ENCODE assay signal across 1 cellular context in the genomic region with DNA sequence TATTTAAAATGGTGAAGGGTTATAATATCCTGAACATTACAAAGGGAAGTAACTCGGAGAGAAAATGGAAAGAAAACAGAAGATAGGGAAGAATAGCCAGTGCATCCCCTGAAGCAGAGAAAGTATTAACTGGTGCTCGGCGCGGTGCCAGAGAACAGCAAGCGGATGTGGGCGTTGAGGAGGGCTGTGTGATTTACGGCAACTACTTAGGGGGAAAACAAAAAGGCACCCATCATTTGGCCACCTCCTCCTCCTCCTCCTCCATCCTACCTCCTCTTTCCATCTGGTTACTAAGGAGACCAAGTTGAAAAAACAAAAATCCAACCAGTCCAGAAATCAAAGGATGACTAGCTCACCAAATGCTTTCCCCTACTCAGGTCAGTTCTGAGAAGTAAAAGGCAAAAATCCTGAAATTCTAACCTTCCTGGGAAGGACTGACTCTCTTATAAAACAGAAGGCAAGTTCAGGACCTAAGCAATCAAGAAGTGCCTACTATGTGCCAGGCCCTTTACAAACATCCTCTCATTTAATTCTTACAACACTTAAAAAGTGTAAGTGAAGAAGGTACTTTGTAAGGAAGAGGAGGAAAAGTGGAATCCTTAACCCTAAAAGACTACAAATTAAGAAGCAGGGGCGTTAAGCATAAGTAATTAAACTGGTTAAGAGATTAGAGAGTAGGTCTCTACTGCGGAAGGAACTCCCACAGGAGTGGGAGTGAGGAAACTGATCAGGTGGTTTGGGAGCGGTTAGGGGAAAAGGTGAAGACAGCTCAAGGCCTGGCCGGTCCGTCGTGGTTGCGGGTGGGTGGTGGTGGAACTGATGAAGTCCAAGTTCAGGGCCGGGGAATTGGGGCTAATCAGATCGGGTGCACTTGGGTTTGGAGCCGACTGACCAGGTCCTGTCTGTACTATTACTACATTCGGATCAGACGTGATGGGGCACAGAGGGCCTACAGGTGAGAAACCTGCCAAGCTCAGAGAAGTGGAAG.
TF ChIP-seq lines count a peak whose summit lies in the region.

No MANE protein-coding gene starts in this region.

TF ChIP-seq in HEK293, 187 proteins besides CTCF, POLR2A, EP300 and RAD21 (continued from another document):
- TF ChIP-seq, protein P1, sequence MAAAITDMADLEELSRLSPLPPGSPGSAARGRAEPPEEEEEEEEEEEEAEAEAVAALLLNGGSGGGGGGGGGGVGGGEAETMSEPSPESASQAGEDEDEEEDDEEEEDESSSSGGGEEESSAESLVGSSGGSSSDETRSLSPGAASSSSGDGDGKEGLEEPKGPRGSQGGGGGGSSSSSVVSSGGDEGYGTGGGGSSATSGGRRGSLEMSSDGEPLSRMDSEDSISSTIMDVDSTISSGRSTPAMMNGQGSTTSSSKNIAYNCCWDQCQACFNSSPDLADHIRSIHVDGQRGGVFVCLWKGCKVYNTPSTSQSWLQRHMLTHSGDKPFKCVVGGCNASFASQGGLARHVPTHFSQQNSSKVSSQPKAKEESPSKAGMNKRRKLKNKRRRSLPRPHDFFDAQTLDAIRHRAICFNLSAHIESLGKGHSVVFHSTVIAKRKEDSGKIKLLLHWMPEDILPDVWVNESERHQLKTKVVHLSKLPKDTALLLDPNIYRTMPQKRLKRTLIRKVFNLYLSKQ (tag by site-specific recombination; IDR thresholded peaks at IDR 0.05; ENCODE audit: borderline replicate concordance), result no peak
- TF ChIP-seq, protein P2, sequence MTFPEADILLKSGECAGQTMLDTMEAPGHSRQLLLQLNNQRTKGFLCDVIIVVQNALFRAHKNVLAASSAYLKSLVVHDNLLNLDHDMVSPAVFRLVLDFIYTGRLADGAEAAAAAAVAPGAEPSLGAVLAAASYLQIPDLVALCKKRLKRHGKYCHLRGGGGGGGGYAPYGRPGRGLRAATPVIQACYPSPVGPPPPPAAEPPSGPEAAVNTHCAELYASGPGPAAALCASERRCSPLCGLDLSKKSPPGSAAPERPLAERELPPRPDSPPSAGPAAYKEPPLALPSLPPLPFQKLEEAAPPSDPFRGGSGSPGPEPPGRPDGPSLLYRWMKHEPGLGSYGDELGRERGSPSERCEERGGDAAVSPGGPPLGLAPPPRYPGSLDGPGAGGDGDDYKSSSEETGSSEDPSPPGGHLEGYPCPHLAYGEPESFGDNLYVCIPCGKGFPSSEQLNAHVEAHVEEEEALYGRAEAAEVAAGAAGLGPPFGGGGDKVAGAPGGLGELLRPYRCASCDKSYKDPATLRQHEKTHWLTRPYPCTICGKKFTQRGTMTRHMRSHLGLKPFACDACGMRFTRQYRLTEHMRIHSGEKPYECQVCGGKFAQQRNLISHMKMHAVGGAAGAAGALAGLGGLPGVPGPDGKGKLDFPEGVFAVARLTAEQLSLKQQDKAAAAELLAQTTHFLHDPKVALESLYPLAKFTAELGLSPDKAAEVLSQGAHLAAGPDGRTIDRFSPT (tag by site-specific recombination; IDR thresholded peaks at IDR 0.05), result no peak
- TF ChIP-seq ZNF23 (tag by site-specific recombination; IDR thresholded peaks at IDR 0.05; ENCODE audit: borderline replicate concordance) (no peak), ZNF792 (tag by site-specific recombination; IDR thresholded peaks at IDR 0.05) (no peak), GLIS1 (tag by site-specific recombination; IDR thresholded peaks at IDR 0.05) (peak; percentile 70), ZNF223 (tag by site-specific recombination; IDR thresholded peaks at IDR 0.05) (no peak), YY2 (tag by site-specific recombination; IDR thresholded peaks at IDR 0.05) (0 out of 2 replicates have a peak, but pooled peaks have one; percentile 10), ZNF76 (tag by site-specific recombination; IDR thresholded peaks at IDR 0.05; ENCODE audit: borderline replicate concordance, low read depth) (no peak), ZNF16 (tag by site-specific recombination; IDR thresholded peaks at IDR 0.05; ENCODE audit: low read depth) (no peak), KLF7 (tag by site-specific recombination; IDR thresholded peaks at IDR 0.05; ENCODE audit: borderline replicate concordance) (no peak), ZXDB (tag by site-specific recombination; IDR thresholded peaks at IDR 0.05) (0 out of 2 replicates have a peak, but pooled peaks have one; percentile 9), ZNF19 (tag by site-specific recombination; IDR thresholded peaks at IDR 0.05; ENCODE audit: low read depth) (no peak), ZSCAN23 (tag by site-specific recombination; IDR thresholded peaks at IDR 0.05) (no peak), ZNF791 (tag by site-specific recombination; IDR thresholded peaks at IDR 0.05) (no peak), ZNF211 (tag by site-specific recombination; IDR thresholded peaks at IDR 0.05; ENCODE audit: low read depth) (no peak), KLF16 (tag by site-specific recombination; IDR thresholded peaks at IDR 0.05) (peak; percentile 56; the same call in 1 of the 2 replicates), GFI1B (tag by site-specific recombination; IDR thresholded peaks at IDR 0.05) (no peak), BCL11B (tag by site-specific recombination; IDR thresholded peaks at IDR 0.05; ENCODE audit: low read depth) (no peak), ZNF776 (tag by site-specific recombination; IDR thresholded peaks at IDR 0.05; ENCODE audit: borderline replicate concordance) (no peak), HOXC10 (CRISPR knock-in tag; IDR thresholded peaks at IDR 0.05) (no peak), ZNF416 (tag by site-specific recombination; IDR thresholded peaks at IDR 0.05) (no peak), HOXA7 (CRISPR knock-in tag; IDR thresholded peaks at IDR 0.05; ENCODE audit: borderline replicate concordance) (no peak), ZBTB8A (tag by site-specific recombination; IDR thresholded peaks at IDR 0.05) (peak; percentile 58), ZFP37 (tag by site-specific recombination; IDR thresholded peaks at IDR 0.05) (no peak)
- TF ChIP-seq, protein P3, sequence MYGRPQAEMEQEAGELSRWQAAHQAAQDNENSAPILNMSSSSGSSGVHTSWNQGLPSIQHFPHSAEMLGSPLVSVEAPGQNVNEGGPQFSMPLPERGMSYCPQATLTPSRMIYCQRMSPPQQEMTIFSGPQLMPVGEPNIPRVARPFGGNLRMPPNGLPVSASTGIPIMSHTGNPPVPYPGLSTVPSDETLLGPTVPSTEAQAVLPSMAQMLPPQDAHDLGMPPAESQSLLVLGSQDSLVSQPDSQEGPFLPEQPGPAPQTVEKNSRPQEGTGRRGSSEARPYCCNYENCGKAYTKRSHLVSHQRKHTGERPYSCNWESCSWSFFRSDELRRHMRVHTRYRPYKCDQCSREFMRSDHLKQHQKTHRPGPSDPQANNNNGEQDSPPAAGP (tag by site-specific recombination; IDR thresholded peaks at IDR 0.05), result no peak
- TF ChIP-seq, protein P4, sequence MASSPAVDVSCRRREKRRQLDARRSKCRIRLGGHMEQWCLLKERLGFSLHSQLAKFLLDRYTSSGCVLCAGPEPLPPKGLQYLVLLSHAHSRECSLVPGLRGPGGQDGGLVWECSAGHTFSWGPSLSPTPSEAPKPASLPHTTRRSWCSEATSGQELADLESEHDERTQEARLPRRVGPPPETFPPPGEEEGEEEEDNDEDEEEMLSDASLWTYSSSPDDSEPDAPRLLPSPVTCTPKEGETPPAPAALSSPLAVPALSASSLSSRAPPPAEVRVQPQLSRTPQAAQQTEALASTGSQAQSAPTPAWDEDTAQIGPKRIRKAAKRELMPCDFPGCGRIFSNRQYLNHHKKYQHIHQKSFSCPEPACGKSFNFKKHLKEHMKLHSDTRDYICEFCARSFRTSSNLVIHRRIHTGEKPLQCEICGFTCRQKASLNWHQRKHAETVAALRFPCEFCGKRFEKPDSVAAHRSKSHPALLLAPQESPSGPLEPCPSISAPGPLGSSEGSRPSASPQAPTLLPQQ (tag by site-specific recombination; IDR thresholded peaks at IDR 0.05), result no peak; the same call in 1 of the 2 replicates
- TF ChIP-seq, protein P5, sequence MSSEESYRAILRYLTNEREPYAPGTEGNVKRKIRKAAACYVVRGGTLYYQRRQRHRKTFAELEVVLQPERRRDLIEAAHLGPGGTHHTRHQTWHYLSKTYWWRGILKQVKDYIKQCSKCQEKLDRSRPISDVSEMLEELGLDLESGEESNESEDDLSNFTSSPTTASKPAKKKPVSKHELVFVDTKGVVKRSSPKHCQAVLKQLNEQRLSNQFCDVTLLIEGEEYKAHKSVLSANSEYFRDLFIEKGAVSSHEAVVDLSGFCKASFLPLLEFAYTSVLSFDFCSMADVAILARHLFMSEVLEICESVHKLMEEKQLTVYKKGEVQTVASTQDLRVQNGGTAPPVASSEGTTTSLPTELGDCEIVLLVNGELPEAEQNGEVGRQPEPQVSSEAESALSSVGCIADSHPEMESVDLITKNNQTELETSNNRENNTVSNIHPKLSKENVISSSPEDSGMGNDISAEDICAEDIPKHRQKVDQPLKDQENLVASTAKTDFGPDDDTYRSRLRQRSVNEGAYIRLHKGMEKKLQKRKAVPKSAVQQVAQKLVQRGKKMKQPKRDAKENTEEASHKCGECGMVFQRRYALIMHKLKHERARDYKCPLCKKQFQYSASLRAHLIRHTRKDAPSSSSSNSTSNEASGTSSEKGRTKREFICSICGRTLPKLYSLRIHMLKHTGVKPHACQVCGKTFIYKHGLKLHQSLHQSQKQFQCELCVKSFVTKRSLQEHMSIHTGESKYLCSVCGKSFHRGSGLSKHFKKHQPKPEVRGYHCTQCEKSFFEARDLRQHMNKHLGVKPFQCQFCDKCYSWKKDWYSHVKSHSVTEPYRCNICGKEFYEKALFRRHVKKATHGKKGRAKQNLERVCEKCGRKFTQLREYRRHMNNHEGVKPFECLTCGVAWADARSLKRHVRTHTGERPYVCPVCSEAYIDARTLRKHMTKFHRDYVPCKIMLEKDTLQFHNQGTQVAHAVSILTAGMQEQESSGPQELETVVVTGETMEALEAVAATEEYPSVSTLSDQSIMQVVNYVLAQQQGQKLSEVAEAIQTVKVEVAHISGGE (tag by site-specific recombination; conservative IDR thresholded peaks at IDR 0.05; ENCODE audit: low read depth), result no peak
- TF ChIP-seq, protein P6, sequence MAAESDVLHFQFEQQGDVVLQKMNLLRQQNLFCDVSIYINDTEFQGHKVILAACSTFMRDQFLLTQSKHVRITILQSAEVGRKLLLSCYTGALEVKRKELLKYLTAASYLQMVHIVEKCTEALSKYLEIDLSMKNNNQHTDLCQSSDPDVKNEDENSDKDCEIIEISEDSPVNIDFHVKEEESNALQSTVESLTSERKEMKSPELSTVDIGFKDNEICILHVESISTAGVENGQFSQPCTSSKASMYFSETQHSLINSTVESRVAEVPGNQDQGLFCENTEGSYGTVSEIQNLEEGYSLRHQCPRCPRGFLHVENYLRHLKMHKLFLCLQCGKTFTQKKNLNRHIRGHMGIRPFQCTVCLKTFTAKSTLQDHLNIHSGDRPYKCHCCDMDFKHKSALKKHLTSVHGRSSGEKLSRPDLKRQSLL (tag by site-specific recombination; IDR thresholded peaks at IDR 0.05), result no peak
- TF ChIP-seq, protein P7, sequence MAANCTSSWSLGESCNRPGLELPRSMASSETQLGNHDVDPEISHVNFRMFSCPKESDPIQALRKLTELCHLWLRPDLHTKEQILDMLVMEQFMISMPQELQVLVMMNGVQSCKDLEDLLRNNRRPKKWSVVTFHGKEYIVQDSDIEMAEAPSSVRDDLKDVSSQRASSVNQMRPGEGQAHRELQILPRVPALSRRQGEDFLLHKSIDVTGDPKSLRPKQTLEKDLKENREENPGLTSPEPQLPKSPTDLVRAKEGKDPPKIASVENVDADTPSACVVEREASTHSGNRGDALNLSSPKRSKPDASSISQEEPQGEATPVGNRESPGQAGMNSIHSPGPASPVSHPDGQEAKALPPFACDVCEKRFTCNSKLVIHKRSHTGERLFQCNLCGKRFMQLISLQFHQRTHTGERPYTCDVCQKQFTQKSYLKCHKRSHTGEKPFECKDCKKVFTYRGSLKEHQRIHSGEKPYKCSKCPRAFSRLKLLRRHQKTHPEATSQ (tag by site-specific recombination; IDR thresholded peaks at IDR 0.05), result no peak
TF ChIP-seq in HEK293: peak in this region for 30.
